ENCODE assay signal across 35 cellular contexts in the genomic region with DNA sequence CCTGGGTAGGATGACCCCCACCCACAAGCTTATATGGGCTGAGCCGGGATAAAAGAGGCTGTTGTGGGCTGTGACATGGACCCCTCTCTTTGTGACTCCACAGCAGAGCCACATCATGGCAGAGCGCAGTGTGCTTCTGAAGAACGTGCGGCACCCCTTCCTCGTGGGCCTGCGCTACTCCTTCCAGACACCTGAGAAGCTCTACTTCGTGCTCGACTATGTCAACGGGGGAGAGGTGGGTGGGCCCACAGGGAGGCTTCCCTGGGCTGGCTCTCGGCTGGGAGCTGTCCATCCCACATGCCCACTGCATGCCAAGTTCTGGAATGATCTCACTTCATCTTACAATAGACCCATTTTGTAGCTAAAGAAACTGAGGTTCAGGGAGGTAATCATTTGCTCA. TPM values are rescaled to one million over a fixed set of nuclear protein-coding genes. Genes with fewer than 3 reads are reported as not detected.
"Had no signal": no experiment of that assay in that cellular context is flagged by ENCODE, and none has a peak within 500 bp of the region (broad histone marks: within the 10 kb centered on the region; RNA-seq: fewer than 3 reads in every experiment).

No MANE protein-coding gene starts in this region.

- H3K36me3 ChIP-seq: adrenal gland, brain microvascular endothelial cell, breast epithelium had no signal

- DNase-seq: activated B cell treated with CpG ODN at 0.5 μM for 24 hours; activated CD4-positive, alpha-beta memory T cell treated with anti-CD3 and anti-CD28 coated beads for 36 hours; activated CD4-positive, alpha-beta T cell treated with anti-CD3 and anti-CD28 coated beads for 4 hours; activated CD4-positive, alpha-beta T cell treated with anti-CD3 and anti-CD28 coated beads, Interleukin-2, amount 10 ng/mL, durations not matched to agents 24 days and 14 days; activated CD4-positive, alpha-beta T cell treated with anti-CD3 and anti-CD28 coated beads, Interleukin-2, amount 50 U/mL, for 1 hour; activated CD4-positive, alpha-beta T cell treated with anti-CD3 and anti-CD28 coated beads, Interleukin-2, amount 50 U/mL, for 4 hours; activated CD4-positive, CD25-positive, alpha-beta regulatory T cell treated with anti-CD3 and anti-CD28 coated beads, Interleukin-2, amount 50 U/mL, for 72 hours; activated CD8-positive, alpha-beta memory T cell treated with anti-CD3 and anti-CD28 coated beads, Interleukin-2, amount 50 U/mL, for 4 hours; activated CD8-positive, alpha-beta T cell treated with anti-CD3 and anti-CD28 coated beads for 36 hours; activated effector memory CD4-positive, alpha-beta T cell treated with anti-CD3 and anti-CD28 coated beads, Interleukin-2, amount 50 U/mL, for 16 hours; activated gamma-delta T cell treated with Interleukin-2 at 50 U/mL for 16 hours; activated naive CD4-positive, alpha-beta T cell; activated naive CD4-positive, alpha-beta T cell treated with anti-CD3 and anti-CD28 coated beads for 36 hours; activated naive CD4-positive, alpha-beta T cell treated with anti-CD3 and anti-CD28 coated beads, Interleukin-2, amount 50 U/mL, for 16 hours; activated naive CD8-positive, alpha-beta T cell treated with anti-CD3 and anti-CD28 coated beads for 36 hours; activated T-cell treated with anti-CD3 and anti-CD28 coated beads for 4 hours; activated T-cell treated with anti-CD3 and anti-CD28 coated beads, Interleukin-2, amount 50 U/mL, for 1 hour; activated T-cell treated with anti-CD3 and anti-CD28 coated beads, Interleukin-2, amount 50 U/mL, for 4 hours; activated T-cell treated with anti-CD3 and anti-CD28 coated beads, Interleukin-2, amount 50 U/mL, for 72 hours; adrenal gland; amniotic stem cell; aorta; body of pancreas; brain microvascular endothelial cell; caudate nucleus; T-helper 1 cell; T-helper 2 cell; T-helper 9 cell had no signal

- H3K4me3 ChIP-seq: adrenal gland, body of pancreas, breast epithelium had no signal

- H3K4me1 ChIP-seq: adrenal gland, breast epithelium had no signal

- ATAC-seq: activated CD8-positive, alpha-beta T cell treated with anti-CD3 and anti-CD28 coated beads for 36 hours; activated naive CD4-positive, alpha-beta T cell treated with anti-CD3 and anti-CD28 coated beads, Interleukin-2, amount 50 U/mL, for 72 hours; activated T-cell treated with anti-CD3 and anti-CD28 coated beads, Interleukin-2, amount 50 U/mL, for 4 hours; activated T-cell treated with anti-CD3 and anti-CD28 coated beads, Interleukin-2, amount 50 U/mL, for 72 hours; activated T-helper 17 cell treated with anti-CD3 and anti-CD28 coated beads, Interleukin-2, amount 50 U/mL, for 72 hours; body of pancreas had no signal

- H3K27me3 ChIP-seq: adrenal gland, body of pancreas, brain microvascular endothelial cell, breast epithelium had no signal

- H3K9me3 ChIP-seq: adrenal gland, body of pancreas, breast epithelium had no signal

- H3K27ac ChIP-seq: adrenal gland, body of pancreas, brain microvascular endothelial cell, breast epithelium, VCaP had no signal

- FAIRE-seq: astrocyte, TTC549 had no signal

RNA-seq across cellular contexts. Expression of gene SGK2, which starts 10.5 kb away (rescaled TPM):
- total RNA-seq: activated T-helper 1 cell treated with anti-CD3 and anti-CD28 coated beads, Interleukin-12 subunit alpha, Interleukin-12 subunit beta, Interleukin-2, Interleukin-4 antibody, amounts not matched to agents 30 ng/mL and 10 ng/mL and 1 ng/mL, durations not matched to agents 14 hours and 24 hours and 36 hours had no signal
